Comparison of ENCODE assay signal across 16 cellular contexts in genomic region chr10:65355141-65355680, GRCh38.
DNase-seq lines count a peak whose midpoint lies in the region; ATAC-seq, FAIRE-seq and TF ChIP-seq lines count a peak whose summit lies in the region.
"Had no signal": no experiment of that assay in that cellular context is flagged by ENCODE, and none has a peak within 500 bp of the region (broad histone marks: within the 10 kb centered on the region; RNA-seq: fewer than 3 reads in every experiment).

No MANE protein-coding gene starts in this region.

- H4K91ac ChIP-seq in H1 (replicated peaks; ENCODE audit: insufficient read length, low read length): no peak overlapping the region

- CTCF ChIA-PET in H1 (lab: Charles Lee; ENCODE audit: partially characterized antibody): no interaction called here
- CTCF ChIA-PET in activated CD4-positive, alpha-beta memory T cell treated with anti-CD3 and anti-CD28 coated beads, Interleukin-2, amount 10 ng/mL, durations not matched to agents 7 days and 5 days (lab: Charles Lee): no interaction called here

- 0 out of 2 replicates have a peak overlapping the region, but pooled peaks have one; percentile 11 for H2AFZ ChIP-seq in H1 (ENCODE audit: low read length)
- no peak overlapping the region for H2AFZ ChIP-seq in neural progenitor cell (replicated peaks)

- no peak for TF ChIP-seq POLR2A in H1 (IDR thresholded peaks at IDR 0.05; ENCODE audit: control extremely low read depth in 1 of 2, low read depth in 2 of 2, low read length in 2 of 2)

- no peaks in the 10 kb centered on the region for H3K36me3 Mint-ChIP-seq in activated naive CD4-positive, alpha-beta T cell treated with anti-CD3 and anti-CD28 coated beads, Interleukin-2, amount 50 U/mL, for 24 hours
- no peaks in the 10 kb centered on the region for H3K36me3 Mint-ChIP-seq in neural progenitor cell
- no peaks in the 10 kb centered on the region for H3K36me3 Mint-ChIP-seq in activated T-helper 2 cell treated with anti-CD3 and anti-CD28 coated beads, Interferon-gamma antibody, Interleukin-2, Interleukin-4, amounts not matched to agents 10 μg/mL and 5 μg/mL and 100 μg/mL, durations not matched to agents 14 hours and 24 hours and 36 hours (ENCODE audit: low read depth)
- H3K36me3 Mint-ChIP-seq in activated CD4-positive, alpha-beta memory T cell treated with anti-CD3 and anti-CD28 coated beads, Interleukin-2, amount 10 ng/mL, durations not matched to agents 7 days and 5 days (ENCODE audit: low read depth): no peaks in the 10 kb centered on the region
- H3K36me3 Mint-ChIP-seq: CD14-positive monocyte; CD8-positive, alpha-beta memory T cell had no signal

- no peak for TF ChIP-seq CTCF in H1 (IDR thresholded peaks at IDR 0.05; ENCODE audit: control extremely low read depth in 1 of 3, insufficient read depth in 1 of 3, low read depth in 1 of 3, low read length in 3 of 3)
- no peak for TF ChIP-seq CTCF in neural progenitor cell (IDR thresholded peaks at IDR 0.05)

- H3K23ac ChIP-seq in H1 (ENCODE audit: insufficient read length): no peak overlapping the region

- H3K27ac Mint-ChIP-seq in activated naive CD4-positive, alpha-beta T cell treated with anti-CD3 and anti-CD28 coated beads, Interleukin-2, amount 50 U/mL, for 24 hours: peak overlapping the region; percentile 37
- H3K27ac Mint-ChIP-seq in neural progenitor cell: no peak overlapping the region
- no peak overlapping the region for H3K27ac Mint-ChIP-seq in activated T-helper 2 cell treated with anti-CD3 and anti-CD28 coated beads, Interferon-gamma antibody, Interleukin-2, Interleukin-4, amounts not matched to agents 10 μg/mL and 5 μg/mL and 100 μg/mL, durations not matched to agents 14 hours and 24 hours and 36 hours
- no peak overlapping the region for H3K27ac Mint-ChIP-seq in activated CD4-positive, alpha-beta memory T cell treated with anti-CD3 and anti-CD28 coated beads, Interleukin-2, amount 10 ng/mL, durations not matched to agents 7 days and 5 days
- H3K27ac Mint-ChIP-seq: CD14-positive monocyte; CD8-positive, alpha-beta memory T cell had no signal

- H3K4me1 ChIP-seq in H1 (replicated peaks in 1 of 4; ENCODE audit: control insufficient read depth in 3 of 4, insufficient read depth in 4 of 4, low read length in 3 of 4) (no peaks in the 10 kb centered on the region), neural progenitor cell (peaks cover 6% of the 10 kb centered on the region)
- H3K4me1 ChIP-seq: Caco-2 had no signal

- 82% methylated on average over 2 of the region's 2 CpGs; no CpG with 5 or more reads in 1 of the 2 experiments for WGBS in H1 (ENCODE audit: extremely low coverage in 1 of 2, insufficient coverage in 1 of 2, insufficient read length in 1 of 2, insufficient replicate concordance in 2 of 2, low coverage in 1 of 2, low lambda C conversion rate in 2 of 2, missing lambda C conversion rate in 1 of 2), 2 experiments

- H2BK15ac ChIP-seq in H1 (ENCODE audit: low read length): no peak overlapping the region

- H4K20me1 ChIP-seq in H1 (replicated peaks in 1 of 2; ENCODE audit: control insufficient read depth in 1 of 2, insufficient read depth in 2 of 2, low read length in 2 of 2) (no peaks in the 10 kb centered on the region), neural progenitor cell (ENCODE audit: low read depth) (no peaks in the 10 kb centered on the region)

- no peak for FAIRE-seq in H1 (lab: Jason Lieb, UNC)
- FAIRE-seq: GM12892 had no signal

- TF ChIP-seq EP300 in H1 (IDR thresholded peaks at IDR 0.05; ENCODE audit: borderline replicate concordance in 1 of 2, low read depth in 2 of 2, low read length in 2 of 2): no peak

- no peaks in the 10 kb centered on the region; the same call in 1 of the 2 replicates for H3K23me2 ChIP-seq in H1 (ENCODE audit: low read depth, low read length)

- H3K9ac ChIP-seq in H1 (replicated peaks in 1 of 4; ENCODE audit: extremely low read depth in 1 of 4, low read depth in 3 of 4, low read length in 3 of 4): no peak overlapping the region
- H3K9ac ChIP-seq in neural progenitor cell: no peak overlapping the region

- ATAC-seq in GM21717 (IDR thresholded peaks at IDR 0.05; ENCODE audit: unreplicated experiment): no peak

- no peak overlapping the region for H4K5ac ChIP-seq in H1 (ENCODE audit: insufficient read length, low read depth, low read length)

- no peak overlapping the region for H2BK20ac ChIP-seq in H1 (ENCODE audit: low read length)

- H3K4me2 ChIP-seq in H1 (ENCODE audit: insufficient read depth in 1 of 2, low read depth in 2 of 2, low read length in 2 of 2): no peak overlapping the region
- no peak overlapping the region for H3K4me2 ChIP-seq in neural progenitor cell

- no peak overlapping the region for H2AK5ac ChIP-seq in H1 (ENCODE audit: low read depth, low read length)

- no peaks in the 10 kb centered on the region for H3K36me3 ChIP-seq in H1 (ENCODE audit: control insufficient read depth in 2 of 4, insufficient read depth in 4 of 4, low read length in 3 of 4)
- H3K36me3 ChIP-seq in neural progenitor cell: no peaks in the 10 kb centered on the region

- intact Hi-C loops in activated T-helper 2 cell treated with anti-CD3 and anti-CD28 coated beads, Interferon-gamma antibody, Interleukin-2, Interleukin-4, amounts not matched to agents 10 μg/mL and 5 μg/mL and 100 μg/mL, durations not matched to agents 14 hours and 24 hours and 36 hours (cut with micrococcal nuclease): no loop called here

- H3F3A ChIP-seq in neural progenitor cell (ENCODE audit: low read depth): no peaks in the 10 kb centered on the region

- H3K18ac ChIP-seq in H1 (ENCODE audit: extremely low read depth, low read length): no peak overlapping the region

- no peak overlapping the region for H3K14ac ChIP-seq in H1 (ENCODE audit: insufficient read length)

- TF ChIP-seq RAD21 in H1 (IDR thresholded peaks at IDR 0.05 in 1 of 2, conservative IDR thresholded peaks at IDR 0.05 in 1 of 2; ENCODE audit: low read depth in 2 of 2, low read length in 2 of 2): no peak

- no peak overlapping the region for H3K4me3 Mint-ChIP-seq in activated naive CD4-positive, alpha-beta T cell treated with anti-CD3 and anti-CD28 coated beads, Interleukin-2, amount 50 U/mL, for 24 hours
- H3K4me3 Mint-ChIP-seq in neural progenitor cell: no peak overlapping the region
- no peak overlapping the region for H3K4me3 Mint-ChIP-seq in activated T-helper 2 cell treated with anti-CD3 and anti-CD28 coated beads, Interferon-gamma antibody, Interleukin-2, Interleukin-4, amounts not matched to agents 10 μg/mL and 5 μg/mL and 100 μg/mL, durations not matched to agents 14 hours and 24 hours and 36 hours (ENCODE audit: low read depth)
- H3K4me3 Mint-ChIP-seq in activated CD4-positive, alpha-beta memory T cell treated with anti-CD3 and anti-CD28 coated beads, Interleukin-2, amount 10 ng/mL, durations not matched to agents 7 days and 5 days: no peak overlapping the region
- H3K4me3 Mint-ChIP-seq: CD14-positive monocyte; CD8-positive, alpha-beta memory T cell had no signal

- no peaks in the 10 kb centered on the region for H3K27me3 Mint-ChIP-seq in activated naive CD4-positive, alpha-beta T cell treated with anti-CD3 and anti-CD28 coated beads, Interleukin-2, amount 50 U/mL, for 24 hours
- H3K27me3 Mint-ChIP-seq in neural progenitor cell (ENCODE audit: insufficient read depth, low read depth): no peaks in the 10 kb centered on the region
- H3K27me3 Mint-ChIP-seq in activated T-helper 2 cell treated with anti-CD3 and anti-CD28 coated beads, Interferon-gamma antibody, Interleukin-2, Interleukin-4, amounts not matched to agents 10 μg/mL and 5 μg/mL and 100 μg/mL, durations not matched to agents 14 hours and 24 hours and 36 hours (ENCODE audit: low read depth): no peaks in the 10 kb centered on the region
- no peaks in the 10 kb centered on the region for H3K27me3 Mint-ChIP-seq in activated CD4-positive, alpha-beta memory T cell treated with anti-CD3 and anti-CD28 coated beads, Interleukin-2, amount 10 ng/mL, durations not matched to agents 7 days and 5 days
- H3K27me3 Mint-ChIP-seq: CD8-positive, alpha-beta memory T cell had no signal

- H3K4ac ChIP-seq in H1 (replicated peaks; ENCODE audit: insufficient read length, low read depth, low read length): no peak overlapping the region

- no peak overlapping the region for H4K8ac ChIP-seq in H1 (ENCODE audit: extremely low read depth, insufficient read depth, low read length)

- H3K27me3 ChIP-seq in H1 (replicated peaks in 1 of 4; ENCODE audit: control insufficient read depth in 3 of 4, extremely low read depth in 1 of 4, insufficient read depth in 3 of 4, low read length in 3 of 4) (no peaks in the 10 kb centered on the region), neural progenitor cell (no peaks in the 10 kb centered on the region)

- no peak overlapping the region for H2BK120ac ChIP-seq in H1 (replicated peaks; ENCODE audit: low read depth, low read length)

- peaks cover 6% of the 10 kb centered on the region for H3K9me3 Mint-ChIP-seq in activated naive CD4-positive, alpha-beta T cell treated with anti-CD3 and anti-CD28 coated beads, Interleukin-2, amount 50 U/mL, for 24 hours
- H3K9me3 Mint-ChIP-seq in neural progenitor cell: no peaks in the 10 kb centered on the region
- H3K9me3 Mint-ChIP-seq in activated T-helper 2 cell treated with anti-CD3 and anti-CD28 coated beads, Interferon-gamma antibody, Interleukin-2, Interleukin-4, amounts not matched to agents 10 μg/mL and 5 μg/mL and 100 μg/mL, durations not matched to agents 14 hours and 24 hours and 36 hours: peaks cover 16% of the 10 kb centered on the region
- H3K9me3 Mint-ChIP-seq in activated CD4-positive, alpha-beta memory T cell treated with anti-CD3 and anti-CD28 coated beads, Interleukin-2, amount 10 ng/mL, durations not matched to agents 7 days and 5 days: peaks cover 3% of the 10 kb centered on the region

- H3K4me1 Mint-ChIP-seq in activated naive CD4-positive, alpha-beta T cell treated with anti-CD3 and anti-CD28 coated beads, Interleukin-2, amount 50 U/mL, for 24 hours: no peaks in the 10 kb centered on the region
- peaks cover 8% of the 10 kb centered on the region for H3K4me1 Mint-ChIP-seq in neural progenitor cell
- H3K4me1 Mint-ChIP-seq in activated T-helper 2 cell treated with anti-CD3 and anti-CD28 coated beads, Interferon-gamma antibody, Interleukin-2, Interleukin-4, amounts not matched to agents 10 μg/mL and 5 μg/mL and 100 μg/mL, durations not matched to agents 14 hours and 24 hours and 36 hours (ENCODE audit: low read depth): no peaks in the 10 kb centered on the region
- no peaks in the 10 kb centered on the region for H3K4me1 Mint-ChIP-seq in activated CD4-positive, alpha-beta memory T cell treated with anti-CD3 and anti-CD28 coated beads, Interleukin-2, amount 10 ng/mL, durations not matched to agents 7 days and 5 days
- H3K4me1 Mint-ChIP-seq: CD8-positive, alpha-beta memory T cell had no signal

- H3K27ac ChIP-seq in H1 (ENCODE audit: low read depth, low read length): no peak overlapping the region
- no peak overlapping the region for H3K27ac ChIP-seq in neural progenitor cell
- H3K27ac ChIP-seq: 22Rv1 had no signal

- H3K56ac ChIP-seq in H1 (replicated peaks; ENCODE audit: insufficient read length, low read depth, low read length): no peak overlapping the region

- no peak overlapping the region for H2BK12ac ChIP-seq in H1 (ENCODE audit: low read depth, low read length)

- no peak for DNase-seq in activated naive CD4-positive, alpha-beta T cell treated with Interleukin-2 at 50 U/mL for 16 hours
- DNase-seq in H1 (ENCODE audit: low read depth in 1 of 2, low spot score in 2 of 2): no peak
- peak; percentile 8 for DNase-seq in neural progenitor cell (ENCODE audit: low spot score)
- DNase-seq in activated T-helper 2 cell treated with anti-CD3 and anti-CD28 coated beads, Interferon-gamma antibody, Interleukin-2, Interleukin-4, amounts not matched to agents 10 μg/mL and 5 μg/mL and 100 μg/mL, durations not matched to agents 14 hours and 24 hours and 36 hours (ENCODE audit: low spot score): no peak
- DNase-seq in activated CD4-positive, alpha-beta memory T cell treated with anti-CD3 and anti-CD28 coated beads, Interleukin-2, amount 10 ng/mL, durations not matched to agents 7 days and 5 days: no peak
- DNase-seq: Caco-2; CD8-positive, alpha-beta memory T cell; DND-41; GDM1; H7; IMR-90 had no signal

- H3K79me2 ChIP-seq in H1 (ENCODE audit: control insufficient read depth in 1 of 2, insufficient read depth in 2 of 2, low read length in 2 of 2) (no peaks in the 10 kb centered on the region), neural progenitor cell (ENCODE audit: low read depth) (no peaks in the 10 kb centered on the region)

- POLR2A ChIA-PET in H1 (lab: Charles Lee; ENCODE audit: partially characterized antibody): no interaction called here
- POLR2A ChIA-PET in activated CD4-positive, alpha-beta memory T cell treated with anti-CD3 and anti-CD28 coated beads, Interleukin-2, amount 10 ng/mL, durations not matched to agents 7 days and 5 days (lab: Charles Lee): no interaction called here

- H3K4me3 ChIP-seq in H1 (ENCODE audit: extremely low read depth in 1 of 4, insufficient read depth in 2 of 4, low read depth in 3 of 4, low read length in 4 of 4) (no peak overlapping the region), neural progenitor cell (no peak overlapping the region)

- no peaks in the 10 kb centered on the region for H3K79me1 ChIP-seq in H1 (ENCODE audit: low read depth, low read length)

- H3K9me3 ChIP-seq in H1 (ENCODE audit: insufficient read depth in 2 of 2, low read depth in 1 of 2, low read length in 1 of 2): no peaks in the 10 kb centered on the region
- no peaks in the 10 kb centered on the region for H3K9me3 ChIP-seq in neural progenitor cell (ENCODE audit: low read depth)
- H3K9me3 ChIP-seq: Caco-2 had no signal

- H2BK5ac ChIP-seq in H1 (ENCODE audit: low read depth, low read length): no peak overlapping the region
